In genomic region chr3:122802323-122802722, GRCh38 we compare ENCODE assay signal across 21 cellular contexts.
"Had no signal": no experiment of that assay in that cellular context is flagged by ENCODE, and none has a peak within 500 bp of the region (broad histone marks: within the 10 kb centered on the region; RNA-seq: fewer than 3 reads in every experiment).

No MANE protein-coding gene starts in this region.

- H3K4me1 ChIP-seq: SJCRH30 had no signal

- H3K4me3 ChIP-seq: MG63, SJCRH30 had no signal

- H3K36me3 ChIP-seq: MG63, SJCRH30 had no signal

- DNase-seq: IMR-90, Karpas-422, KG1, MG63, NCI-H1092 treated with DMSO at 0.1 percent for 48 hours, NCI-H1436, NCI-H187, NCI-H2029, NCI-H2081 treated with DMSO at 0.1 percent for 48 hours, NCI-H2171, NCI-H226, NCI-H446, NCI-H510A, NCI-H524 treated with DMSO at 0.1 percent for 48 hours, NCI-H69, NCI-H774, RPMI8226, SHP77 treated with DMSO at 0.1 percent for 48 hours, SJCRH30 had no signal

- H3K27ac ChIP-seq: SJCRH30 had no signal

- H3K27me3 ChIP-seq: MG63, SJCRH30 had no signal

- ATAC-seq: HepG2, SK-N-SH treated with all-trans-retinoic acid at 6 μM for 48 hours had no signal

- H3K9me3 ChIP-seq: MG63, SJCRH30 had no signal
